Comparison of ENCODE assay signal across 27 cellular contexts in the genomic region with DNA sequence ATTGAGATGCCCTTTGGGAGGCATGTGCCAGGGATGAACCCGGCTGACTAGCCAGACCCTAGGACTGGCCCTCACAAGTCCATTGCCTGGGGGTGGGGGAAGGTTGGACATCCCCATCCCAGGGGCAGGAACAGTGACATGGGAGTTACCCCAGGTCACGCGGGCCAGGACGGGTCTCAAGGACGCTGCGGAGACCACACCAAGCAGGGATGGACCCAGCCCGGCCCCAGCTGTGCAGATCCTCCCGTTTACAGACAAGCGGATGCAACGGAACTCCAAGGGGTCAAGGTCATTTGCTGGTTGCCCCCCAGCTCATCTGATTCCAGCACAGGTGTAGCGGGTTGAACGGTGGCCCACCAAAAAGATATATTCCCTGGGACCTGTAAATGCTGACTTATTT. TPM values are rescaled to one million over a fixed set of nuclear protein-coding genes. Genes with fewer than 3 reads are reported as not detected.
A peak's percentile ranks its signal among the peaks of the same experiment; 100 is the strongest.
DNase-seq lines count a peak whose midpoint lies in the region; ATAC-seq and TF ChIP-seq lines count a peak whose summit lies in the region.
"Had no signal": no experiment of that assay in that cellular context is flagged by ENCODE, and none has a peak within 500 bp of the region (broad histone marks: within the 10 kb centered on the region; RNA-seq: fewer than 3 reads in every experiment).

No MANE protein-coding gene starts in this region.

- no peak overlapping the region for H3K27ac ChIP-seq in mesenchymal stem cell (ENCODE audit: low read length, poor library complexity, severe bottlenecking)
- H3K27ac ChIP-seq in osteoblast (ENCODE audit: low read depth, low read length) = no peak overlapping the region
- H3K27ac ChIP-seq in upper lobe of right lung = no peak overlapping the region
- H3K27ac ChIP-seq in smooth muscle cell (ENCODE audit: low read depth) = no peak overlapping the region
- H3K27ac ChIP-seq: 22Rv1; A549; BLaER1 treated with 17β-estradiol and CSF1 and Interleukin-3, amounts not matched to agents 10 nM and 100 nM; C4-2B had no signal

- H3K4ac ChIP-seq in mesenchymal stem cell (ENCODE audit: low read depth in 1 of 2, low read length in 2 of 2) = no peak overlapping the region

- H3K9me3 ChIP-seq in mesenchymal stem cell (ENCODE audit: control insufficient read depth, low read length) (peaks cover 18% of the 10 kb centered on the region), osteoblast (ENCODE audit: low read depth, low read length) (peaks cover 11% of the 10 kb centered on the region), upper lobe of right lung (no peaks in the 10 kb centered on the region), smooth muscle cell (replicated peaks; ENCODE audit: low read depth) (no peaks in the 10 kb centered on the region)

- H4K91ac ChIP-seq in mesenchymal stem cell (ENCODE audit: low read length) = peak overlapping the region; percentile 61

- no peak for TF ChIP-seq CTCF in osteoblast (IDR thresholded peaks at IDR 0.05; ENCODE audit: extremely low read depth, low read depth, low read length)
- TF ChIP-seq CTCF in upper lobe of right lung (IDR thresholded peaks at IDR 0.05) = no peak
- no peak for TF ChIP-seq CTCF in smooth muscle cell (IDR thresholded peaks at IDR 0.05; ENCODE audit: borderline replicate concordance, insufficient read depth, poor library complexity, severe bottlenecking)

- DNase-seq in D341Med (ENCODE audit: low spot score) (peak; percentile 15), mesenchymal stem cell (no peak), osteoblast (ENCODE audit: insufficient read length, low spot score, missing footprints) (peak; percentile 39), upper lobe of right lung (no peak), smooth muscle cell (lab: John Stamatoyannopoulos, UW; ENCODE audit: unreplicated experiment) (no peak)
- DNase-seq: AML-193; Caco-2; Calu3; CD4-positive, alpha-beta T cell; CD8-positive, alpha-beta T cell; DMS 273 treated with DMSO at 0.1 percent for 48 hours; DMS153; DMS53; DMS79; DND-41; EL; GDM1 had no signal

- H2AK5ac ChIP-seq in mesenchymal stem cell (ENCODE audit: low read length, severe bottlenecking) = no peak overlapping the region

- intact Hi-C loops in upper lobe of right lung (cut with DNase I) = no loop called here

- no peak overlapping the region for H2BK5ac ChIP-seq in mesenchymal stem cell (ENCODE audit: low read depth, low read length, poor library complexity, severe bottlenecking)

- no peak overlapping the region for H3K18ac ChIP-seq in mesenchymal stem cell (ENCODE audit: low read depth in 1 of 2, low read length in 2 of 2)

- H3K36me3 ChIP-seq in mesenchymal stem cell (ENCODE audit: control insufficient read depth in 1 of 2, insufficient read depth in 2 of 2, low read depth in 1 of 2, low read length in 2 of 2) (no peaks in the 10 kb centered on the region), osteoblast (ENCODE audit: insufficient read depth, low read length) (no peaks in the 10 kb centered on the region), upper lobe of right lung (no peaks in the 10 kb centered on the region), smooth muscle cell (ENCODE audit: low read depth) (no peaks in the 10 kb centered on the region)

- peaks cover 6 to 10% of the 10 kb centered on the region in 2 experiments for H3K27me3 ChIP-seq in mesenchymal stem cell (ENCODE audit: control insufficient read depth in 1 of 2, insufficient read depth in 1 of 2, low read length in 2 of 2)
- H3K27me3 ChIP-seq in osteoblast (ENCODE audit: insufficient read depth, low read length) = no peaks in the 10 kb centered on the region
- H3K27me3 ChIP-seq in upper lobe of right lung = no peaks in the 10 kb centered on the region
- no peaks in the 10 kb centered on the region for H3K27me3 ChIP-seq in smooth muscle cell (ENCODE audit: low read depth)
- H3K27me3 ChIP-seq: BLaER1 treated with 17β-estradiol and CSF1 and Interleukin-3, amounts not matched to agents 10 nM and 100 nM had no signal

- no peak overlapping the region for H2BK12ac ChIP-seq in mesenchymal stem cell (ENCODE audit: low read length in 2 of 2)

- H3K14ac ChIP-seq in mesenchymal stem cell (ENCODE audit: low read length in 2 of 2) = no peak overlapping the region

- H3K4me3 ChIP-seq in mesenchymal stem cell (ENCODE audit: insufficient read depth in 1 of 2, low read depth in 1 of 2, low read length in 2 of 2) = no peak overlapping the region
- H3K4me3 ChIP-seq in osteoblast (ENCODE audit: insufficient read depth, low read length) = no peak overlapping the region
- no peak overlapping the region for H3K4me3 ChIP-seq in upper lobe of right lung
- H3K4me3 ChIP-seq in smooth muscle cell = no peak overlapping the region
- H3K4me3 ChIP-seq: A549; BLaER1 treated with 17β-estradiol and CSF1 and Interleukin-3, amounts not matched to agents 10 nM and 100 nM; GM12878 had no signal

- WGBS in mesenchymal stem cell = 78% methylated on average over 12 of the region's 12 CpGs
- WGBS in smooth muscle cell (ENCODE audit: low lambda C conversion rate) = 79% methylated on average over 12 of the region's 12 CpGs

- H2AFZ ChIP-seq in mesenchymal stem cell (ENCODE audit: low read depth, low read length) (no peak overlapping the region), osteoblast (ENCODE audit: low read length) (no peak overlapping the region), smooth muscle cell (ENCODE audit: low read depth) (no peak overlapping the region)

- no peaks in the 10 kb centered on the region for H3K79me1 ChIP-seq in mesenchymal stem cell (replicated peaks; ENCODE audit: low read length, poor library complexity, severe bottlenecking)

- H3K4me1 ChIP-seq in mesenchymal stem cell (ENCODE audit: control insufficient read depth, insufficient read depth, low read depth, low read length) = peaks cover 2% of the 10 kb centered on the region
- H3K4me1 ChIP-seq in osteoblast (ENCODE audit: insufficient read depth, low read length) = no peaks in the 10 kb centered on the region
- H3K4me1 ChIP-seq in upper lobe of right lung = no peaks in the 10 kb centered on the region
- no peaks in the 10 kb centered on the region for H3K4me1 ChIP-seq in smooth muscle cell (ENCODE audit: low read depth)
- H3K4me1 ChIP-seq: A549, Caco-2 had no signal

- ATAC-seq in upper lobe of right lung (peak; percentile 13), GM19035 (IDR thresholded peaks at IDR 0.05; ENCODE audit: unreplicated experiment) (no peak), GM21423 (IDR thresholded peaks at IDR 0.05; ENCODE audit: unreplicated experiment) (no peak)
- ATAC-seq: A549; CD8-positive, alpha-beta T cell; GM12878 had no signal

- H4K8ac ChIP-seq in mesenchymal stem cell (ENCODE audit: low read length) = no peak overlapping the region

- H2BK120ac ChIP-seq in mesenchymal stem cell (ENCODE audit: low read depth, low read length) = no peak overlapping the region

- no peak overlapping the region for H2BK15ac ChIP-seq in mesenchymal stem cell (ENCODE audit: low read depth, poor library complexity, severe bottlenecking)

- H3K23ac ChIP-seq in mesenchymal stem cell (ENCODE audit: low read length in 2 of 2) = no peak overlapping the region

- H4K20me1 ChIP-seq in osteoblast (ENCODE audit: insufficient read depth, low read length) (no peaks in the 10 kb centered on the region), smooth muscle cell (ENCODE audit: low read depth) (no peaks in the 10 kb centered on the region)
- H4K20me1 ChIP-seq: BLaER1 treated with 17β-estradiol and CSF1 and Interleukin-3, amounts not matched to agents 10 nM and 100 nM had no signal

- H3F3A ChIP-seq in smooth muscle cell (ENCODE audit: low read depth) = no peaks in the 10 kb centered on the region

- H3K4me2 ChIP-seq in mesenchymal stem cell (ENCODE audit: low read length, poor library complexity, severe bottlenecking) (no peak overlapping the region), osteoblast (ENCODE audit: insufficient read depth, low read length) (no peak overlapping the region), smooth muscle cell (no peak overlapping the region)
- H3K4me2 ChIP-seq: A549; BLaER1 treated with 17β-estradiol and CSF1 and Interleukin-3, amounts not matched to agents 10 nM and 100 nM had no signal

- no peak overlapping the region for H3K9ac ChIP-seq in mesenchymal stem cell (ENCODE audit: low read length)
- no peak overlapping the region for H3K9ac ChIP-seq in smooth muscle cell (ENCODE audit: low read depth)
- H3K9ac ChIP-seq: BLaER1 treated with 17β-estradiol and CSF1 and Interleukin-3, amounts not matched to agents 10 nM and 100 nM had no signal

- no peaks in the 10 kb centered on the region for H3K79me2 ChIP-seq in osteoblast (ENCODE audit: insufficient read depth, low read length)
- H3K79me2 ChIP-seq in smooth muscle cell (ENCODE audit: low read depth) = no peaks in the 10 kb centered on the region

RNA-seq across cellular contexts. Expression of a gene that starts 20.0 kb away (rescaled TPM):
- 10.2 TPM for polyA plus RNA-seq in mesenchymal stem cell (2013, experiment 1 of 2)
- polyA plus RNA-seq in mesenchymal stem cell (2013, experiment 2 of 2) = 9.7 TPM
- total RNA-seq in osteoblast = under 0.01 TPM in 2 replicates
- total RNA-seq in upper lobe of right lung = 25.3 TPM
- total RNA-seq in smooth muscle cell = 0.04 and 2.1 TPM in 2 replicates
- 1.2 and 2.2 TPM in 2 replicates for polyA plus RNA-seq in smooth muscle cell
- total RNA-seq: A172; Caco-2; Calu3; CD4-positive, alpha-beta T cell; CD8-positive, alpha-beta T cell; G401 had no signal
- polyA plus RNA-seq: A549, BJ had no signal

Comparison
In these comparisons a context has a peak if more than half of its experiments do, and no peak if none do; other contexts are left out.
1. DNase-seq: peak in D341Med (single experiment) and osteoblast (single experiment); none in mesenchymal stem cell (single experiment), upper lobe of right lung (single experiment) and smooth muscle cell (single experiment).